ENCODE assay signal across 27 cellular contexts in the genomic region with DNA sequence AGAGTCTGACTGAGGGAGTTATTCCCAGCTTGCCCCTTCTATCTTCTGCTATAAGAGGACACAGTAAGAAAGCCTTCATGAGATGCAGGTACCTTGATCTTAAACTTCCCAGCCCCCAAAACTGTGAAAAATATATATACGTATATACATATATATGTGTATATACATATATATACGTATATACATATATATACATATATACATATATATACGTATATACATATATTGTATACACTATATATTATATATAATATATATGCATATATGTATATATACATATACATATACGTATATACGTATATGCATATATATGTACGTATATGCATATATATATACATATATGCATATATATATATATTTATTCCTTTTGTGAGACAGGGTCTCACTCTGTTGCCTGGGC.
"Had no signal": no experiment of that assay in that cellular context is flagged by ENCODE, and none has a peak within 500 bp of the region (broad histone marks: within the 10 kb centered on the region; RNA-seq: fewer than 3 reads in every experiment).

No MANE protein-coding gene starts in this region.

- H3K4me2 ChIP-seq: neural progenitor cell had no signal

- H3K79me2 ChIP-seq: parathyroid adenoma had no signal

- H3K36me3 ChIP-seq: gastroesophageal sphincter, heart left ventricle, left lung, neural progenitor cell, right lobe of liver, thyroid gland had no signal

- H3K4me1 ChIP-seq: gastroesophageal sphincter, heart left ventricle, left lung, parathyroid adenoma, thyroid gland had no signal

- H3K27me3 Mint-ChIP-seq: naive thymus-derived CD4-positive, alpha-beta T cell; progenitor cell of endocrine pancreas; stimulated activated naive CD8-positive, alpha-beta T cell treated with anti-CD3 and anti-CD28 coated beads, Interleukin-15, amount 100 ng/mL, for 72 hours had no signal

- ATAC-seq: esophagus mucosa; gastroesophageal sphincter; heart left ventricle; left cardiac atrium; left lung; naive thymus-derived CD4-positive, alpha-beta T cell; right lobe of liver; stimulated activated naive CD8-positive, alpha-beta T cell treated with anti-CD3 and anti-CD28 coated beads, Interleukin-15, amount 100 ng/mL, for 72 hours had no signal

- DNase-seq: dorsolateral prefrontal cortex; effector CD4-positive, alpha-beta T cell; foreskin fibroblast; heart left ventricle; hippocampal formation; left cardiac atrium; left lung; mesenchymal stem cell; naive thymus-derived CD4-positive, alpha-beta T cell; right lobe of liver; small intestine; stimulated activated CD4-positive, alpha-beta T cell treated with anti-CD3 and anti-CD28 coated beads, Interleukin-1b, Interleukin-23, amount 100 ng/mL, for 48 hours; stimulated activated CD4-positive, alpha-beta T cell treated with anti-CD3 and anti-CD28 coated beads, Interleukin-4, amount 100 ng/mL, for 1 hour; stimulated activated CD8-positive, alpha-beta memory T cell treated with anti-CD3 and anti-CD28 coated beads, Interleukin-4, amount 100 ng/mL, for 48 hours; stimulated activated naive CD4-positive, alpha-beta T cell; stimulated activated naive CD8-positive, alpha-beta T cell treated with anti-CD3 and anti-CD28 coated beads, Interleukin-15, amount 100 ng/mL, for 72 hours; thyroid gland; trophoblast cell had no signal

- H2AFZ ChIP-seq: neural progenitor cell, parathyroid adenoma had no signal

- H3K27me3 ChIP-seq: dorsolateral prefrontal cortex, gastroesophageal sphincter, heart left ventricle, left lung, neural progenitor cell, right lobe of liver, thyroid gland had no signal

- H3K9ac ChIP-seq: neural progenitor cell, parathyroid adenoma had no signal

- H3K27ac Mint-ChIP-seq: mesothelial cell of epicardium; naive thymus-derived CD4-positive, alpha-beta T cell; nephron; neural progenitor cell; progenitor cell of endocrine pancreas; stimulated activated naive CD8-positive, alpha-beta T cell treated with anti-CD3 and anti-CD28 coated beads, Interleukin-15, amount 100 ng/mL, for 72 hours had no signal

- H3K27ac ChIP-seq: dorsolateral prefrontal cortex, gastroesophageal sphincter, heart left ventricle, left lung, parathyroid adenoma, right lobe of liver, thyroid gland had no signal

- FAIRE-seq: colon, islet of Langerhans, small intestine had no signal

- H3K4me3 Mint-ChIP-seq: mesothelial cell of epicardium; naive thymus-derived CD4-positive, alpha-beta T cell; nephron; neural progenitor cell; stimulated activated naive CD8-positive, alpha-beta T cell treated with anti-CD3 and anti-CD28 coated beads, Interleukin-15, amount 100 ng/mL, for 72 hours had no signal

- H3K4me3 ChIP-seq: dorsolateral prefrontal cortex, gastroesophageal sphincter, heart left ventricle, left lung, neural progenitor cell, right lobe of liver, thyroid gland had no signal

- H3K9me3 ChIP-seq: right lobe of liver, thyroid gland had no signal
